ENCODE assay signal across 25 cellular contexts in genomic region chr6:7901780-7902179, GRCh38.
"Had no signal": no experiment of that assay in that cellular context is flagged by ENCODE, and none has a peak within 500 bp of the region (broad histone marks: within the 10 kb centered on the region; RNA-seq: fewer than 3 reads in every experiment).

No MANE protein-coding gene starts in this region.

- ATAC-seq: gastrocnemius medialis; naive thymus-derived CD4-positive, alpha-beta T cell; sciatic nerve; stimulated activated memory B cell treated with anti-CD40 and anti-IgM and Interleukin-4, amounts not matched to agents 10 μg/mL and 1 μg/mL and 100 μg/mL, for 72 hours had no signal

- DNase-seq: cerebellar nuclear complex; cortex of kidney; effector CD4-positive, alpha-beta T cell; endodermal cell; foreskin fibroblast; gastrocnemius medialis; head of caudate nucleus; kidney; mesenchymal stem cell; naive thymus-derived CD4-positive, alpha-beta T cell; nephron progenitor cell; nucleus accumbens; stimulated activated CD4-positive, alpha-beta T cell treated with anti-CD3 and anti-CD28 coated beads, Interleukin-4, amount 100 ng/mL, for 4 hours; thyroid gland; trophoblast cell had no signal

- H3K27ac ChIP-seq: gastrocnemius medialis, hepatocyte, prostate gland, right atrium auricular region, thyroid gland, vagina had no signal

- H3K4me3 Mint-ChIP-seq: endodermal cell; mesothelial cell of epicardium; naive thymus-derived CD4-positive, alpha-beta T cell; nephron progenitor cell; stimulated activated memory B cell treated with anti-CD40 and anti-IgM and Interleukin-4, amounts not matched to agents 10 μg/mL and 1 μg/mL and 100 μg/mL, for 72 hours; stimulated activated naive CD8-positive, alpha-beta T cell treated with anti-CD3 and anti-CD28 coated beads, Interleukin-15, Interleukin-2, amounts not matched to agents 100 ng/mL and 50 ng/mL, for 24 hours had no signal

- H3K27me3 ChIP-seq: gastrocnemius medialis, hepatocyte, right atrium auricular region, thyroid gland, vagina had no signal

- H2AFZ ChIP-seq: hepatocyte had no signal

- H3K4me2 ChIP-seq: hepatocyte, smooth muscle cell had no signal

- H3K9me3 ChIP-seq: gastrocnemius medialis, mucosa of descending colon, prostate gland, right atrium auricular region, thyroid gland, vagina had no signal

- H3K27me3 Mint-ChIP-seq: naive thymus-derived CD4-positive, alpha-beta T cell; stimulated activated memory B cell treated with anti-CD40 and anti-IgM and Interleukin-4, amounts not matched to agents 10 μg/mL and 1 μg/mL and 100 μg/mL, for 72 hours; stimulated activated naive CD8-positive, alpha-beta T cell treated with anti-CD3 and anti-CD28 coated beads, Interleukin-15, Interleukin-2, amounts not matched to agents 100 ng/mL and 50 ng/mL, for 24 hours had no signal

- H3K4me1 ChIP-seq: prostate gland, thyroid gland, vagina had no signal

- H3K4me1 Mint-ChIP-seq: endodermal cell, nephron progenitor cell had no signal

- H3K27ac Mint-ChIP-seq: endodermal cell; mesothelial cell of epicardium; naive thymus-derived CD4-positive, alpha-beta T cell; nephron progenitor cell; stimulated activated naive CD8-positive, alpha-beta T cell treated with anti-CD3 and anti-CD28 coated beads, Interleukin-15, Interleukin-2, amounts not matched to agents 100 ng/mL and 50 ng/mL, for 24 hours had no signal

- H3K9me3 Mint-ChIP-seq: endodermal cell; mesothelial cell of epicardium; nephron progenitor cell; stimulated activated memory B cell treated with anti-CD40 and anti-IgM and Interleukin-4, amounts not matched to agents 10 μg/mL and 1 μg/mL and 100 μg/mL, for 72 hours; stimulated activated naive CD8-positive, alpha-beta T cell treated with anti-CD3 and anti-CD28 coated beads, Interleukin-15, Interleukin-2, amounts not matched to agents 100 ng/mL and 50 ng/mL, for 24 hours had no signal

- H3K4me3 ChIP-seq: gastrocnemius medialis, hepatocyte, mucosa of descending colon, prostate gland, right atrium auricular region, smooth muscle cell, thyroid gland, vagina had no signal

- FAIRE-seq: kidney had no signal

- H3K36me3 ChIP-seq: prostate gland had no signal
